12 cellular contexts compared by ENCODE assay signal in the genomic region with DNA sequence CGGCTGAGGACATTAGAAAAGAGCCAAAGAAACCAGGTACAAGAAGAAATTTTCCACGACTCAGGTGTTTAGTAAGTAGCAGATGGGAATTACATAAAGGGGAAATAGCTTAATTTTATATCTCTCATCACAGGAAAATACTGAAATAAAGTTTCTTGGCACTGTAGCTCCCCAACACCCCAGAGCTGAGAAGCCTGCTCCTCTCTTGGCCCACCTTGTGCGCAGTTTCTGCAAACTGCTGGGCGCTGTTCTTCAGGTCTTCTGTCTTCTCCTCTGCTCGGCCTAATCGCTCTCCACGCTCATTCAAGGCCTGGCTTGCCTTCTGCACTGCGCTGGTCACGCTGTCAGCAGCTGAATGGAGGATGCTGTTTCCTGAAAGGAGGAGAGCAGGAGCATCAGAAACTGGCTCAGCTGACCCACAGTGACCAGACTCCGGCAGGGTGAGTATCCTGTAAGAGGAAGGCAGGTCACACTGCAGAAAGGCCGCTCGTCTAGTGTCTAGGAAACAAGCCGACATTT.
"Had no signal": no experiment of that assay in that cellular context is flagged by ENCODE, and none has a peak within 500 bp of the region (broad histone marks: within the 10 kb centered on the region; RNA-seq: fewer than 3 reads in every experiment).

No MANE protein-coding gene starts in this region.

- ATAC-seq: activated naive CD4-positive, alpha-beta T cell treated with anti-CD3 and anti-CD28 coated beads, Interleukin-2, amount 50 U/mL, for 72 hours; gastrocnemius medialis; stimulated activated memory B cell treated with anti-CD40 and anti-IgM and Interleukin-4, amounts not matched to agents 10 μg/mL and 1 μg/mL and 100 μg/mL, for 72 hours had no signal

- DNase-seq: activated CD4-positive, alpha-beta T cell treated with anti-CD3 and anti-CD28 coated beads, Interleukin-2, amount 50 U/mL, for 4 hours; activated CD4-positive, CD25-positive, alpha-beta regulatory T cell treated with anti-CD3 and anti-CD28 coated beads, Interleukin-2, amount 50 U/mL, for 72 hours; activated effector memory CD4-positive, alpha-beta T cell treated with Interleukin-2 at 50 U/mL for 16 hours; activated T-cell treated with anti-CD3 and anti-CD28 coated beads, Interleukin-2, amount 50 U/mL, for 1 hour; amniotic stem cell; gastrocnemius medialis; hippocampal formation; ovary had no signal

- H3K4me1 ChIP-seq: breast epithelium, gastrocnemius medialis had no signal

- H3K27me3 ChIP-seq: breast epithelium, gastrocnemius medialis, ovary, tibial nerve had no signal

- H3K4me3 ChIP-seq: breast epithelium, gastrocnemius medialis, ovary, tibial nerve had no signal

- H3K36me3 ChIP-seq: breast epithelium, gastrocnemius medialis, ovary, tibial nerve had no signal

- H3K9me3 ChIP-seq: breast epithelium, gastrocnemius medialis, ovary, tibial nerve had no signal

- H3K27ac ChIP-seq: breast epithelium, ovary had no signal
